23 cellular contexts compared by ENCODE assay signal in genomic region chr6:10144772-10145171, GRCh38.
"Had no signal": no experiment of that assay in that cellular context is flagged by ENCODE, and none has a peak within 500 bp of the region (broad histone marks: within the 10 kb centered on the region; RNA-seq: fewer than 3 reads in every experiment).

No MANE protein-coding gene starts in this region.

- H3K27me3 ChIP-seq: dorsolateral prefrontal cortex, sigmoid colon, testis, tibial nerve, upper lobe of right lung, vagina had no signal

- H3K27ac ChIP-seq: coronary artery, dorsolateral prefrontal cortex, esophagus muscularis mucosa, gastroesophageal sphincter, sigmoid colon, skin epidermis, testis, tibial nerve, upper lobe of right lung, vagina had no signal

- H3K36me3 ChIP-seq: esophagus muscularis mucosa, gastroesophageal sphincter, sigmoid colon, tibial nerve, upper lobe of right lung, vagina had no signal

- H3K9me3 ChIP-seq: esophagus muscularis mucosa, gastroesophageal sphincter, sigmoid colon, testis, tibial nerve, upper lobe of right lung, vagina had no signal

- H3K4me1 ChIP-seq: gastroesophageal sphincter, sigmoid colon, testis, upper lobe of right lung had no signal

- FAIRE-seq: kidney had no signal

- H3K4me3 ChIP-seq: coronary artery, dorsolateral prefrontal cortex, esophagus muscularis mucosa, gastroesophageal sphincter, lung, sigmoid colon, skin epidermis, testis, tibial nerve, upper lobe of right lung, vagina had no signal

- DNase-seq: dorsolateral prefrontal cortex; effector CD8-positive, alpha-beta T cell; glutamatergic neuron; kidney; left cardiac atrium; left ventricle myocardium superior; mesendoderm; naive B cell; occipital lobe; sigmoid colon; stimulated activated CD4-positive, alpha-beta T cell treated with anti-CD3 and anti-CD28 coated beads, Interleukin-2, amount 100 ng/mL, for 24 hours; stimulated activated CD4-positive, alpha-beta T cell treated with anti-CD3 and anti-CD28 coated beads, Interleukin-4, amount 100 ng/mL, for 4 hours; stimulated activated naive B cell treated with anti-CD40 and anti-IgM and Interleukin-4, amounts not matched to agents 10 μg/mL and 1 μg/mL and 100 μg/mL, for 72 hours; stimulated activated naive CD8-positive, alpha-beta T cell treated with anti-CD3 and anti-CD28 coated beads, Interleukin-15, amount 100 ng/mL, for 72 hours; testis; upper lobe of right lung had no signal

- ATAC-seq: gastroesophageal sphincter; left cardiac atrium; left ventricle myocardium superior; stimulated activated naive B cell treated with anti-CD40 and anti-IgM and Interleukin-4, amounts not matched to agents 10 μg/mL and 1 μg/mL and 100 μg/mL, for 72 hours; stimulated activated naive CD8-positive, alpha-beta T cell treated with anti-CD3 and anti-CD28 coated beads, Interleukin-15, amount 100 ng/mL, for 72 hours; upper lobe of right lung had no signal
